Comparison of ENCODE assay signal across 8 cellular contexts in the genomic region with DNA sequence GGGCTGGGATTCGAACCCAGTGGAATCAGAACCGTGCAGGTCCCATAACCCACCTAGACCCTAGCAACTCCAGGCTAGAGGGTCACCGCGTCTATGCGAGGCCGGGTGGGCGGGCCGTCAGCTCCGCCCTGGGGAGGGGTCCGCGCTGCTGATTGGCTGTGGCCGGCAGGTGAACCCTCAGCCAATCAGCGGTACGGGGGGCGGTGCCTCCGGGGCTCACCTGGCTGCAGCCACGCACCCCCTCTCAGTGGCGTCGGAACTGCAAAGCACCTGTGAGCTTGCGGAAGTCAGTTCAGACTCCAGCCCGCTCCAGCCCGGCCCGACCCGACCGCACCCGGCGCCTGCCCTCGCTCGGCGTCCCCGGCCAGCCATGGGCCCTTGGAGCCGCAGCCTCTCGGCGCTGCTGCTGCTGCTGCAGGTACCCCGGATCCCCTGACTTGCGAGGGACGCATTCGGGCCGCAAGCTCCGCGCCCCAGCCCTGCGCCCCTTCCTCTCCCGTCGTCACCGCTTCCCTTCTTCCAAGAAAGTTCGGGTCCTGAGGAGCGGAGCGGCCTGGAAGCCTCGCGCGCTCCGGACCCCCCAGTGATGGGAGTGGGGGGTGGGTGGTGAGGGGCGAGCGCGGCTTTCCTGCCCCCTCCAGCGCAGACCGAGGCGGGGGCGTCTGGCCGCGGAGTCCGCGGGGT. TPM values are rescaled to one million over a fixed set of nuclear protein-coding genes. Genes with fewer than 3 reads are reported as not detected.
DNase-seq lines count a peak whose midpoint lies in the region; ATAC-seq and TF ChIP-seq lines count a peak whose summit lies in the region.

A gene (plus strand): TSS at position 247 of the 684 bp plus-strand sequence. CDS start 124 bp downstream, at position 371.

- peak within 1 kb of the TSS; percentile 28 for H3K4me3 ChIP-seq in retinal pigment epithelial cell (ENCODE audit: low read length)

- peak within 1 kb of the TSS; percentile 64 for H3K4me3 Mint-ChIP-seq in activated T-cell treated with anti-CD3 and anti-CD28 coated beads, Interleukin-2, amount 50 U/mL, for 4 hours

- peaks cover 9% of the 10 kb centered on the region for H3K4me1 Mint-ChIP-seq in activated T-cell treated with anti-CD3 and anti-CD28 coated beads, Interleukin-2, amount 50 U/mL, for 4 hours (ENCODE audit: low read depth)

- H3K36me3 Mint-ChIP-seq in activated T-cell treated with anti-CD3 and anti-CD28 coated beads, Interleukin-2, amount 50 U/mL, for 4 hours (ENCODE audit: insufficient read depth): no peaks in the 10 kb centered on the region

- H3K27ac ChIP-seq in C4-2B: peak within 1 kb of the TSS; percentile 89

- DNase-seq in NCI-H1436 (lab: John Stamatoyannopoulos, UW) (peak; percentile 82), iPS DF 19.7 (ENCODE audit: low read depth, low spot score) (peak; percentile 89), retinal pigment epithelial cell (ENCODE audit: low read depth) (no peak), NCI-H1694 (lab: John Stamatoyannopoulos, UW) (no peak)
- no peak for DNase-seq in activated T-cell treated with anti-CD3 and anti-CD28 coated beads, Interleukin-2, amount 50 U/mL, for 4 hours

- ATAC-seq in activated T-cell treated with anti-CD3 and anti-CD28 coated beads, Interleukin-2, amount 50 U/mL, for 4 hours: peak; percentile 63 to 77
- ATAC-seq in GM21423 (IDR thresholded peaks at IDR 0.05; ENCODE audit: unreplicated experiment) (no peak), HG03457 (IDR thresholded peaks at IDR 0.05; ENCODE audit: unreplicated experiment) (no peak)

- TF ChIP-seq CTCF in C4-2B (conservative IDR thresholded peaks at IDR 0.05) (no peak), retinal pigment epithelial cell (conservative IDR thresholded peaks at IDR 0.05; ENCODE audit: low read depth, low read length) (no peak)

- H3K27me3 Mint-ChIP-seq in activated T-cell treated with anti-CD3 and anti-CD28 coated beads, Interleukin-2, amount 50 U/mL, for 4 hours (ENCODE audit: low read depth): peaks cover 49% of the 10 kb centered on the region

- H3K9me3 Mint-ChIP-seq in activated T-cell treated with anti-CD3 and anti-CD28 coated beads, Interleukin-2, amount 50 U/mL, for 4 hours: no peaks in the 10 kb centered on the region

RNA-seq across cellular contexts. Expression of the gene that starts here (rescaled TPM):
- total RNA-seq in activated T-cell treated with anti-CD3 and anti-CD28 coated beads, Interleukin-2, amount 50 U/mL, for 4 hours: 1 to 10 TPM in 2 of 3 donors, under 1 TPM in 1; 0.71 to 1.8 (median 1.3) TPM

Comparison
In these comparisons a context has a peak if more than half of its experiments do, and no peak if none do; other contexts are left out.
1. DNase-seq: peak in NCI-H1436 (single experiment) and iPS DF 19.7 (single experiment); none in activated T-cell treated with anti-CD3 and anti-CD28 coated beads, Interleukin-2, amount 50 U/mL, for 4 hours (single experiment), retinal pigment epithelial cell (single experiment) and NCI-H1694 (single experiment).
2. ATAC-seq: peak in activated T-cell treated with anti-CD3 and anti-CD28 coated beads, Interleukin-2, amount 50 U/mL, for 4 hours (2 of 2); none in GM21423 (single experiment) and HG03457 (single experiment).